1 cellular context compared by ENCODE assay signal in the genomic region with DNA sequence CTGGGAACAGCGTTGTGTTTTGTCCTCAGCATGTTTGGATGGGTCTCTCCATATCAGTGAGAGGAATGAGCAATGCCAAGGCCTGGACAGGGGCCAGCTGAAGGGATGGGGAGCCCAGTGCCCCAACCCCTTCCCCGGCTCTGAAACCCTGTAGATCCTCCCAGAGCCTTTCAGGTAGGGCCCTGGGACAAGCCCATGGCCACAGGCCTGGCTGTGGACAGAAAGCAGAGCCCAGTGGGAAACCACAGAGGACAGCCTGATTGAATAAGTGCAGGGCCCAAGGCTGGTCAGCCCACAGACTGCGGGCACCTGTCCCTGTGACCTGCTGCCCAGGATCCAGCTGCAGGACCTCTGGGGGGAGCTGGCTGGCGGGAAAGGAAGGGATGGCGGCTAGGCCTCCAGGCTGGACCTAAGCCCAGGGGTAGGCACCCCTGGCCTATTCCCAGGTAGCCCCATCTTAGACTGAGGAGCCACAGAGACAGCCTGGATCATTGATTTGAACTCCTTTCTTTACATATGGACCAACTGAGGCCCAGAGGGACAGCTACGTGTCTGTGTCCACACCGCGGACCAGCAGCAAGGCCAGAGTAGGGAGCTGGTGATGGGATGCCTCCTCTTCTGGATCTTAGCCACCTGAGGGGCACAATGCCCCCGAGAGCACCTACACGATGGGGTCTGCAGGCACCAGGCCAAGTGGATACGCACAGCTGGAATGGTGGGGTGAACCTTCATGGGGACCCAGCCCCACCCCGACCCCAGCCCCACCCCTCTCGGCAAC.
A peak's percentile ranks its signal among the peaks of the same experiment; 100 is the strongest.
TF ChIP-seq lines count a peak whose summit lies in the region.

No MANE protein-coding gene starts in this region.

TF ChIP-seq in HepG2, 621 proteins besides CTCF, POLR2A, EP300 and RAD21:
- TF ChIP-seq NRL (CRISPR knock-in tag; IDR thresholded peaks at IDR 0.05; ENCODE audit: borderline replicate concordance): peak; percentile 50; the same call in 1 of the 2 replicates
- TF ChIP-seq GABPB1 (CRISPR knock-in tag; IDR thresholded peaks at IDR 0.05): 0 out of 2 replicates have a peak, but pooled peaks have one; percentile 19
- TF ChIP-seq, protein P1, sequence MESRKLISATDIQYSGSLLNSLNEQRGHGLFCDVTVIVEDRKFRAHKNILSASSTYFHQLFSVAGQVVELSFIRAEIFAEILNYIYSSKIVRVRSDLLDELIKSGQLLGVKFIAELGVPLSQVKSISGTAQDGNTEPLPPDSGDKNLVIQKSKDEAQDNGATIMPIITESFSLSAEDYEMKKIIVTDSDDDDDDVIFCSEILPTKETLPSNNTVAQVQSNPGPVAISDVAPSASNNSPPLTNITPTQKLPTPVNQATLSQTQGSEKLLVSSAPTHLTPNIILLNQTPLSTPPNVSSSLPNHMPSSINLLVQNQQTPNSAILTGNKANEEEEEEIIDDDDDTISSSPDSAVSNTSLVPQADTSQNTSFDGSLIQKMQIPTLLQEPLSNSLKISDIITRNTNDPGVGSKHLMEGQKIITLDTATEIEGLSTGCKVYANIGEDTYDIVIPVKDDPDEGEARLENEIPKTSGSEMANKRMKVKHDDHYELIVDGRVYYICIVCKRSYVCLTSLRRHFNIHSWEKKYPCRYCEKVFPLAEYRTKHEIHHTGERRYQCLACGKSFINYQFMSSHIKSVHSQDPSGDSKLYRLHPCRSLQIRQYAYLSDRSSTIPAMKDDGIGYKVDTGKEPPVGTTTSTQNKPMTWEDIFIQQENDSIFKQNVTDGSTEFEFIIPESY (CRISPR knock-in tag; IDR thresholded peaks at IDR 0.05): peak; percentile 95
- TF ChIP-seq ZNF567 (CRISPR knock-in tag; IDR thresholded peaks at IDR 0.05; ENCODE audit: borderline replicate concordance): no peak
- no peak for TF ChIP-seq ZNF121 (CRISPR knock-in tag; IDR thresholded peaks at IDR 0.05)
- 0 out of 2 replicates have a peak, but pooled peaks have one; percentile 37 for TF ChIP-seq ZNF430 (CRISPR knock-in tag; IDR thresholded peaks at IDR 0.05)
- 0 out of 2 replicates have a peak, but pooled peaks have one; percentile 4 for TF ChIP-seq RXRA (CRISPR knock-in tag; IDR thresholded peaks at IDR 0.05)
